In the genomic region with DNA sequence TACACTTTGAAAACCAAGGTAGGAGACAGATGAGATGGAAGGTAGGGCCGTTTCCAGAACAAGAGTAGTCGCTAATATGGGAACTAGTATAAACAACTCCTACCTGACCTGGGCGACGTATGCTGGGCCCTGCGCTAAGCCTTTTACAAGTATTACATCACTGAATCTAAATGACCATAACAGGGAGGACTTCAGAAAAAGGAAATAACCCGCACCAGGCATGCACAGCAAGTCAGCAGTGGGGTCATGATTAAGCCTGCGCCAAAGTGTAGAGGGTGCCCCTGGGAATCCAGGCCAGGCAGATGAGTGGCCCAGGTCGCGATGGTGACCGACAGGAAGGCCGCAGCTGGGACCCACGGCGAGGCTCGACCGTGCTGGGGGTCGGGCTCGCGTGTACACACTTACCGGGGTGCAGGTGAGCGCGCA, we compare ENCODE assay signal across 1 cellular context.
TF ChIP-seq lines count a peak whose summit lies in the region.

No MANE protein-coding gene starts in this region.

TF ChIP-seq in endothelial cell of umbilical vein, 7 proteins besides CTCF, POLR2A, EP300 and RAD21:
- no peak for TF ChIP-seq JUN (IDR thresholded peaks at IDR 0.05; ENCODE audit: borderline replicate concordance, insufficient read depth, insufficient read length, low read depth)
- no peak for TF ChIP-seq FOS (IDR thresholded peaks at IDR 0.05; ENCODE audit: borderline replicate concordance, insufficient read depth, low read length)
- no peak for TF ChIP-seq POLR2AphosphoS5 (IDR thresholded peaks at IDR 0.05; ENCODE audit: insufficient read depth, low read depth, low read length)
- TF ChIP-seq, protein P1, sequence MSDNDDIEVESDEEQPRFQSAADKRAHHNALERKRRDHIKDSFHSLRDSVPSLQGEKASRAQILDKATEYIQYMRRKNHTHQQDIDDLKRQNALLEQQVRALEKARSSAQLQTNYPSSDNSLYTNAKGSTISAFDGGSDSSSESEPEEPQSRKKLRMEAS (IDR thresholded peaks at IDR 0.05; ENCODE audit: insufficient read depth, insufficient read length) = no peak
- no peak for TF ChIP-seq EZH2 (IDR thresholded peaks at IDR 0.05; ENCODE audit: borderline replicate concordance, low read depth, low read length, severe bottlenecking)
- TF ChIP-seq MYC (IDR thresholded peaks at IDR 0.05; ENCODE audit: low read depth, low read length) = no peak
- no peak for TF ChIP-seq GATA2 (IDR thresholded peaks at IDR 0.05; ENCODE audit: insufficient read depth, insufficient read length, low read depth, low read length)
